23 cellular contexts compared by ENCODE assay signal in the genomic region with DNA sequence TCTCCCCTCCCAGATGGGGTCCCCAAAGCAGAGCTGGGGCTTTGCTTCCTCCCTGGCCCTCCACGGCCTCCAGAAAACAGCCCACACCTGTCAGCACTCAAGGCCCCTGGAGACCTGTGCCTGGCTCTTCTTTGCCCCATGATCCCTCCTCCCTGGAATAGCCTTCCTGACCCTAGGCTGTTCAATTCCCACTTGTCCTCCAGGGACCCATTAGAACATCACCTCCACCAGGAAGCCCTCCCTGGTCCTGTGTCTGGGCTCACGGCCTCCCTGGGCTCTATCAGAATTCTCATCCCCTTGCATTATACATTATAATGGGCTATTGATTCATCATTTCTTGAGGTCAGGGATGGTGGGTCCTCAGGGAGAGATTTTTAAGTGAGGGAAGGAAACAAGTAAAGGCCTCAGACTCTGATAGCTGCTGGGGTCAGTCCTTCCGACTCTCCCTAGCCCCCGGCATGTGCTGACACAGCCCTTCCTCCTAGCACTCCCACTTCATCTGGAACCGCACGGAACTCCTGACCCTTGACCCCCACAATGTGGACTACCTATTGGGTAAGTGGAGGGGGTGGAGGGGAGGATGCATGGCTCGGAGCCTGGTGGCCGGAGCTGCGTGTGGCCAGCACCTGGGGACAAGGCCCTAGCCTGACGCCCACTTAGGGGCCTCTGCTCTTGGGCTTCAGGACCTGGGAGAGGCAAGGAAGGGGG.
"Had no signal": no experiment of that assay in that cellular context is flagged by ENCODE, and none has a peak within 500 bp of the region (broad histone marks: within the 10 kb centered on the region; RNA-seq: fewer than 3 reads in every experiment).

No MANE protein-coding gene starts in this region.

- H3K27ac Mint-ChIP-seq: activated naive CD4-positive, alpha-beta T cell treated with anti-CD3 and anti-CD28 coated beads, Interleukin-2, amount 10 ng/mL, durations not matched to agents 7 days and 5 days; activated naive CD8-positive, alpha-beta T cell treated with anti-CD3 and anti-CD28 coated beads, Interleukin-2, amount 50 U/mL, for 24 hours; dendritic cell treated with granulocyte-macrophage colony-stimulating factor and Interleukin-4, amounts not matched to agents 40 ng/mL and 50 ng/mL, for 4 days; stimulated activated memory B cell treated with anti-CD40 and anti-IgM and Interleukin-4, amounts not matched to agents 10 μg/mL and 1 μg/mL and 100 μg/mL, for 72 hours had no signal

- ATAC-seq: activated naive CD8-positive, alpha-beta T cell treated with anti-CD3 and anti-CD28 coated beads, Interleukin-2, amount 50 U/mL, for 24 hours; heart right ventricle; left colon; naive thymus-derived CD8-positive, alpha-beta T cell; sciatic nerve; stimulated activated memory B cell treated with anti-CD40 and anti-IgM and Interleukin-4, amounts not matched to agents 10 μg/mL and 1 μg/mL and 100 μg/mL, for 72 hours had no signal

- DNase-seq: activated CD4-positive, alpha-beta T cell treated with anti-CD3 and anti-CD28 coated beads for 1 hour; activated CD4-positive, alpha-beta T cell treated with anti-CD3 and anti-CD28 coated beads, Interleukin-2, amount 50 U/mL, for 4 hours; activated effector memory CD4-positive, alpha-beta T cell treated with Interleukin-2 at 50 U/mL for 16 hours; activated naive CD4-positive, alpha-beta T cell treated with anti-CD3 and anti-CD28 coated beads, Interleukin-2, amount 10 ng/mL, durations not matched to agents 7 days and 5 days; activated naive CD8-positive, alpha-beta T cell treated with anti-CD3 and anti-CD28 coated beads, Interleukin-2, amount 50 U/mL, for 24 hours; activated T-cell treated with anti-CD3 and anti-CD28 coated beads, Interleukin-2, amount 50 U/mL, for 48 hours; anterior cingulate cortex; caudate nucleus; effector CD4-positive, alpha-beta T cell; heart right ventricle; islet precursor cell; left colon; naive thymus-derived CD8-positive, alpha-beta T cell; small intestine; stimulated activated CD4-positive, alpha-beta T cell treated with anti-CD3 and anti-CD28 coated beads, Interleukin-2, amount 100 ng/mL, for 24 hours; stomach; transverse colon; uterus; WERI-Rb-1 had no signal

- H3K4me1 Mint-ChIP-seq: activated naive CD4-positive, alpha-beta T cell treated with anti-CD3 and anti-CD28 coated beads, Interleukin-2, amount 10 ng/mL, durations not matched to agents 7 days and 5 days; activated naive CD8-positive, alpha-beta T cell treated with anti-CD3 and anti-CD28 coated beads, Interleukin-2, amount 50 U/mL, for 24 hours; naive thymus-derived CD8-positive, alpha-beta T cell had no signal

- H3K27me3 Mint-ChIP-seq: brain had no signal

- H3K9me3 Mint-ChIP-seq: activated naive CD4-positive, alpha-beta T cell treated with anti-CD3 and anti-CD28 coated beads, Interleukin-2, amount 10 ng/mL, durations not matched to agents 7 days and 5 days; activated naive CD8-positive, alpha-beta T cell treated with anti-CD3 and anti-CD28 coated beads, Interleukin-2, amount 50 U/mL, for 24 hours; dendritic cell treated with granulocyte-macrophage colony-stimulating factor and Interleukin-4, amounts not matched to agents 40 ng/mL and 50 ng/mL, for 4 days; naive thymus-derived CD8-positive, alpha-beta T cell; stimulated activated memory B cell treated with anti-CD40 and anti-IgM and Interleukin-4, amounts not matched to agents 10 μg/mL and 1 μg/mL and 100 μg/mL, for 72 hours had no signal

- H3K36me3 Mint-ChIP-seq: activated naive CD4-positive, alpha-beta T cell treated with anti-CD3 and anti-CD28 coated beads, Interleukin-2, amount 10 ng/mL, durations not matched to agents 7 days and 5 days; brain; naive thymus-derived CD8-positive, alpha-beta T cell had no signal

- H3K4me3 Mint-ChIP-seq: activated naive CD4-positive, alpha-beta T cell treated with anti-CD3 and anti-CD28 coated beads, Interleukin-2, amount 10 ng/mL, durations not matched to agents 7 days and 5 days; activated naive CD8-positive, alpha-beta T cell treated with anti-CD3 and anti-CD28 coated beads, Interleukin-2, amount 50 U/mL, for 24 hours; brain; dendritic cell treated with granulocyte-macrophage colony-stimulating factor and Interleukin-4, amounts not matched to agents 40 ng/mL and 50 ng/mL, for 4 days; naive thymus-derived CD8-positive, alpha-beta T cell; stimulated activated memory B cell treated with anti-CD40 and anti-IgM and Interleukin-4, amounts not matched to agents 10 μg/mL and 1 μg/mL and 100 μg/mL, for 72 hours had no signal
